In the genomic region with DNA sequence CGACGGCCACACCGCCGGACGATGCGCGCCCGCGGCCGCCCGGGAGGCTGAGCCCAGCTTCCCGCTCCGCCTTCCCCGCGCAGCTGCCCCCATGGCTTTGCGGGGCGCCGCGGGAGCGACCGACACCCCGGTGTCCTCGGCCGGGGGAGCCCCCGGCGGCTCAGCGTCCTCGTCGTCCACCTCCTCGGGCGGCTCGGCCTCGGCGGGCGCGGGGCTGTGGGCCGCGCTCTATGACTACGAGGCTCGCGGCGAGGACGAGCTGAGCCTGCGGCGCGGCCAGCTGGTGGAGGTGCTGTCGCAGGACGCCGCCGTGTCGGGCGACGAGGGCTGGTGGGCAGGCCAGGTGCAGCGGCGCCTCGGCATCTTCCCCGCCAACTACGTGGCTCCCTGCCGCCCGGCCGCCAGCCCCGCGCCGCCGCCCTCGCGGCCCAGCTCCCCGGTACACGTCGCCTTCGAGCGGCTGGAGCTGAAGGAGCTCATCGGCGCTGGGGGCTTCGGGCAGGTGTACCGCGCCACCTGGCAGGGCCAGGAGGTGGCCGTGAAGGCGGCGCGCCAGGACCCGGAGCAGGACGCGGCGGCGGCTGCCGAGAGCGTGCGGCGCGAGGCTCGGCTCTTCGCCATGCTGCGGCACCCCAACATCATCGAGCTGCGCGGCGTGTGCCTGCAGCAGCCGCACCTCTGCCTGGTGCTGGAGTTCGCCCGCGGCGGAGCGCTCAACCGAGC, we compare ENCODE assay signal across 8 cellular contexts.
DNase-seq lines count a peak whose midpoint lies in the region; ATAC-seq lines count a peak whose summit lies in the region.

No MANE protein-coding gene starts in this region.

- DNase-seq in NCI-H2227 (lab: John Stamatoyannopoulos, UW; ENCODE audit: unreplicated experiment): peak; percentile 69
- DNase-seq in NCI-H2227 treated with DMSO at 0.1 percent for 48 hours (lab: John Stamatoyannopoulos, UW): no peak
- peak; percentile 37 for DNase-seq in NCI-H2171 treated with DMSO at 0.1 percent for 48 hours (lab: John Stamatoyannopoulos, UW)
- peak; percentile 39 for DNase-seq in activated naive CD4-positive, alpha-beta T cell treated with anti-CD3 and anti-CD28 coated beads, Interleukin-2, amount 50 U/mL, for 16 hours
- peak; percentile 3 for DNase-seq in hepatic stellate cell (ENCODE audit: low spot score)
- DNase-seq in GM19238 (ENCODE audit: insufficient read length, low spot score): no peak

- peak; percentile 25 for ATAC-seq in HG02642 (IDR thresholded peaks at IDR 0.05; ENCODE audit: poor library complexity, unreplicated experiment)

- peak overlapping the region in 13 of 21 experiments; percentile 9 to 81 (median 53) for H3K27ac ChIP-seq in skin epidermis

- H3K4me3 ChIP-seq in skin epidermis: peak overlapping the region; percentile 54 to 78 (median 63)

Comparison
In these comparisons a context has a peak if more than half of its experiments do, and no peak if none do; other contexts are left out.
1. DNase-seq: peak in NCI-H2227 (single experiment), NCI-H2171 treated with DMSO at 0.1 percent for 48 hours (single experiment), activated naive CD4-positive, alpha-beta T cell treated with anti-CD3 and anti-CD28 coated beads, Interleukin-2, amount 50 U/mL, for 16 hours (single experiment) and hepatic stellate cell (single experiment); none in NCI-H2227 treated with DMSO at 0.1 percent for 48 hours (single experiment) and GM19238 (single experiment).